ENCODE assay signal across 2 cellular contexts in genomic region chr11:117945047-117945820, GRCh38.
A peak's percentile ranks its signal among the peaks of the same experiment; 100 is the strongest.
TF ChIP-seq lines count a peak whose summit lies in the region.

No MANE protein-coding gene starts in this region.

TF ChIP-seq in GM23338, 12 proteins besides CTCF, POLR2A, EP300 and RAD21:
- no peak for TF ChIP-seq ZNF114 (CRISPR knock-in tag; IDR thresholded peaks at IDR 0.05)
- no peak for TF ChIP-seq EZH2 (IDR thresholded peaks at IDR 0.05; ENCODE audit: low read depth, unreplicated experiment)

TF ChIP-seq in K562, 482 proteins besides CTCF, POLR2A, EP300 and RAD21:
- TF ChIP-seq RCOR1 (IDR thresholded peaks at IDR 0.05; ENCODE audit: borderline replicate concordance in 1 of 2, low read depth in 2 of 2, low read length in 2 of 2) (peak in 1 of 2 experiments; percentile 67; a peak in 1 of 4 replicates), PHTF2 (CRISPR knock-in tag; IDR thresholded peaks at IDR 0.05) (no peak), ZSCAN29 (IDR thresholded peaks at IDR 0.05) (no peak), NBN (IDR thresholded peaks at IDR 0.05; ENCODE audit: low read depth) (no peak), E2F3 (CRISPR knock-in tag; IDR thresholded peaks at IDR 0.05) (no peak), CTBP1 (IDR thresholded peaks at IDR 0.05; ENCODE audit: borderline replicate concordance) (peak; percentile 76), MEIS2 (IDR thresholded peaks at IDR 0.05; ENCODE audit: partially characterized antibody) (peak; percentile 20), ARID1B (IDR thresholded peaks at IDR 0.05) (peak; percentile 66)
- TF ChIP-seq, protein P1, sequence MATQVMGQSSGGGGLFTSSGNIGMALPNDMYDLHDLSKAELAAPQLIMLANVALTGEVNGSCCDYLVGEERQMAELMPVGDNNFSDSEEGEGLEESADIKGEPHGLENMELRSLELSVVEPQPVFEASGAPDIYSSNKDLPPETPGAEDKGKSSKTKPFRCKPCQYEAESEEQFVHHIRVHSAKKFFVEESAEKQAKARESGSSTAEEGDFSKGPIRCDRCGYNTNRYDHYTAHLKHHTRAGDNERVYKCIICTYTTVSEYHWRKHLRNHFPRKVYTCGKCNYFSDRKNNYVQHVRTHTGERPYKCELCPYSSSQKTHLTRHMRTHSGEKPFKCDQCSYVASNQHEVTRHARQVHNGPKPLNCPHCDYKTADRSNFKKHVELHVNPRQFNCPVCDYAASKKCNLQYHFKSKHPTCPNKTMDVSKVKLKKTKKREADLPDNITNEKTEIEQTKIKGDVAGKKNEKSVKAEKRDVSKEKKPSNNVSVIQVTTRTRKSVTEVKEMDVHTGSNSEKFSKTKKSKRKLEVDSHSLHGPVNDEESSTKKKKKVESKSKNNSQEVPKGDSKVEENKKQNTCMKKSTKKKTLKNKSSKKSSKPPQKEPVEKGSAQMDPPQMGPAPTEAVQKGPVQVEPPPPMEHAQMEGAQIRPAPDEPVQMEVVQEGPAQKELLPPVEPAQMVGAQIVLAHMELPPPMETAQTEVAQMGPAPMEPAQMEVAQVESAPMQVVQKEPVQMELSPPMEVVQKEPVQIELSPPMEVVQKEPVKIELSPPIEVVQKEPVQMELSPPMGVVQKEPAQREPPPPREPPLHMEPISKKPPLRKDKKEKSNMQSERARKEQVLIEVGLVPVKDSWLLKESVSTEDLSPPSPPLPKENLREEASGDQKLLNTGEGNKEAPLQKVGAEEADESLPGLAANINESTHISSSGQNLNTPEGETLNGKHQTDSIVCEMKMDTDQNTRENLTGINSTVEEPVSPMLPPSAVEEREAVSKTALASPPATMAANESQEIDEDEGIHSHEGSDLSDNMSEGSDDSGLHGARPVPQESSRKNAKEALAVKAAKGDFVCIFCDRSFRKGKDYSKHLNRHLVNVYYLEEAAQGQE (CRISPR knock-in tag; IDR thresholded peaks at IDR 0.05; ENCODE audit: low read depth): no peak
